ENCODE assay signal across 8 cellular contexts in the genomic region with DNA sequence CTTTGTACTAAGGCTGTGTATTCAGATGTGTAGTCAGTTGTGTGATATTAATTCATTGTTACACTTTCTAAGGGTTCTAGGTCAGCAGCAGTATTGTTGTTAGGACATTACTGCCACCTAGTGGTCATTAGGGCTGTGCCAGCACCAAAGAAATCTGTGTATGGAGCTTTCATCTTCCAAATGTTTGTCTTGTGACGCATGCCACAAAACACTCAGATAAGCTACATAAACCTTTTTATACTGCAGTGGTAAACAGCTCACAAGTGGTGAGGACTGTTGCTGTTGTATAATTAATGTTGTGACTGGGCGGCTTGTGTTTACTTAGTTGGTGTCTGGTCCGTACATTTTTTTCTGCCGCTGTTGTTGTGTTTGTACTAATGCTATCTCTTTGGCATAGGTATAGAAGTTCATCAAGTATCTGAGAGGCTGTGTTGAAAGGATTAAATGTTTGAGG. TPM values are rescaled to one million over a fixed set of nuclear protein-coding genes. Genes with fewer than 3 reads are reported as not detected.
DNase-seq lines count a peak whose midpoint lies in the region; ATAC-seq and FAIRE-seq lines count a peak whose summit lies in the region.

No MANE protein-coding gene starts in this region.

- H3K36me3 Mint-ChIP-seq in stimulated activated memory B cell treated with anti-CD40 and anti-IgM and Interleukin-4, amounts not matched to agents 10 μg/mL and 1 μg/mL and 100 μg/mL, for 72 hours, result no peaks in the 10 kb centered on the region

- no peaks in the 10 kb centered on the region for H3K9me3 ChIP-seq in effector memory CD4-positive, alpha-beta T cell (ENCODE audit: control insufficient read depth, low read length)

- no peak overlapping the region for H3K4ac ChIP-seq in mesendoderm (ENCODE audit: low read depth, low read length)

- no peak overlapping the region for H2BK15ac ChIP-seq in mesendoderm (replicated peaks; ENCODE audit: low read depth)

- no peak overlapping the region for H3K27ac ChIP-seq in effector memory CD4-positive, alpha-beta T cell (ENCODE audit: insufficient read depth, low read length, poor library complexity, severe bottlenecking)
- H3K27ac ChIP-seq in mesendoderm (ENCODE audit: low read depth, low read length), result no peak overlapping the region

- no peak overlapping the region for H3K23ac ChIP-seq in mesendoderm (ENCODE audit: low read length)

- H3K4me3 ChIP-seq in effector memory CD4-positive, alpha-beta T cell (ENCODE audit: insufficient read depth, low read depth, low read length, poor library complexity, severe bottlenecking), result no peak overlapping the region
- no peak overlapping the region for H3K4me3 ChIP-seq in mesendoderm (ENCODE audit: low read length)

- H3K27me3 ChIP-seq in effector memory CD4-positive, alpha-beta T cell (replicated peaks; ENCODE audit: control insufficient read depth, insufficient read depth, low read length, poor library complexity, severe bottlenecking), result no peaks in the 10 kb centered on the region
- no peaks in the 10 kb centered on the region for H3K27me3 ChIP-seq in mesendoderm (ENCODE audit: insufficient read depth, low read length, poor library complexity)

- no peak overlapping the region for H3K56ac ChIP-seq in mesendoderm (ENCODE audit: low read length)

- no peak overlapping the region for H3K4me2 ChIP-seq in mesendoderm (ENCODE audit: low read length)

- DNase-seq in AG08396 (ENCODE audit: low spot score) (peak; percentile 72), GM18507 (ENCODE audit: extremely low spot score, insufficient read length, low read depth) (no peak), NCI-H446 treated with DMSO at 0.1 percent for 48 hours (lab: John Stamatoyannopoulos, UW) (peak; percentile 51), mesendoderm (peak; percentile 61)
- DNase-seq in activated CD4-positive, alpha-beta T cell treated with anti-CD3 and anti-CD28 coated beads, Interleukin-2, amount 50 U/mL, for 4 hours, result peak; percentile 68 to 69
- peak; percentile 35 to 56 (median 44) for DNase-seq in effector memory CD4-positive, alpha-beta T cell

- ATAC-seq in HG03175 (IDR thresholded peaks at IDR 0.05; ENCODE audit: unreplicated experiment), result peak; percentile 58
- peak; percentile 72 for ATAC-seq in stimulated activated memory B cell treated with anti-CD40 and anti-IgM and Interleukin-4, amounts not matched to agents 10 μg/mL and 1 μg/mL and 100 μg/mL, for 72 hours

- H3K4me1 ChIP-seq in effector memory CD4-positive, alpha-beta T cell (ENCODE audit: control insufficient read depth, insufficient read depth, low read length, poor library complexity, severe bottlenecking), result peaks cover 69% of the 10 kb centered on the region
- H3K4me1 ChIP-seq in mesendoderm (ENCODE audit: control insufficient read depth, low read depth, low read length), result no peaks in the 10 kb centered on the region

- no peak overlapping the region for H2AK5ac ChIP-seq in mesendoderm (ENCODE audit: low read length)

- peak; percentile 92 for FAIRE-seq in GM18507 (lab: Jason Lieb, UNC)

- H4K8ac ChIP-seq in mesendoderm (ENCODE audit: low read depth, low read length), result no peak overlapping the region

- H3K18ac ChIP-seq in mesendoderm (ENCODE audit: low read length), result no peak overlapping the region

- peak overlapping the region; percentile 63 for H3K27ac Mint-ChIP-seq in stimulated activated memory B cell treated with anti-CD40 and anti-IgM and Interleukin-4, amounts not matched to agents 10 μg/mL and 1 μg/mL and 100 μg/mL, for 72 hours

- no peak overlapping the region for H3K4me3 Mint-ChIP-seq in stimulated activated memory B cell treated with anti-CD40 and anti-IgM and Interleukin-4, amounts not matched to agents 10 μg/mL and 1 μg/mL and 100 μg/mL, for 72 hours

- peaks cover 36% of the 10 kb centered on the region for H3K4me1 Mint-ChIP-seq in stimulated activated memory B cell treated with anti-CD40 and anti-IgM and Interleukin-4, amounts not matched to agents 10 μg/mL and 1 μg/mL and 100 μg/mL, for 72 hours

- no peaks in the 10 kb centered on the region for H3K36me3 ChIP-seq in effector memory CD4-positive, alpha-beta T cell (ENCODE audit: control insufficient read depth, insufficient read depth, low read length)
- no peaks in the 10 kb centered on the region for H3K36me3 ChIP-seq in mesendoderm (ENCODE audit: control insufficient read depth, insufficient read depth, low read length)

- H3K79me1 ChIP-seq in mesendoderm (ENCODE audit: low read length), result no peaks in the 10 kb centered on the region

- H3K27me3 Mint-ChIP-seq in stimulated activated memory B cell treated with anti-CD40 and anti-IgM and Interleukin-4, amounts not matched to agents 10 μg/mL and 1 μg/mL and 100 μg/mL, for 72 hours, result no peaks in the 10 kb centered on the region

- H4K5ac ChIP-seq in mesendoderm (ENCODE audit: low read length), result no peak overlapping the region

- H3K9me3 Mint-ChIP-seq in stimulated activated memory B cell treated with anti-CD40 and anti-IgM and Interleukin-4, amounts not matched to agents 10 μg/mL and 1 μg/mL and 100 μg/mL, for 72 hours, result no peaks in the 10 kb centered on the region

- no peaks in the 10 kb centered on the region for H3K79me2 ChIP-seq in mesendoderm (ENCODE audit: control insufficient read depth, insufficient read depth, low read length)

- no peak overlapping the region for H2BK120ac ChIP-seq in mesendoderm (ENCODE audit: low read depth, low read length)

- H2BK5ac ChIP-seq in mesendoderm (ENCODE audit: low read length), result no peak overlapping the region

- no CpG with 5 or more reads among the region's 4 CpGs for WGBS in mesendoderm (ENCODE audit: extremely low coverage, insufficient coverage, low lambda C conversion rate)

- H3K9ac ChIP-seq in mesendoderm (ENCODE audit: low read length), result no peak overlapping the region

RNA-seq across cellular contexts. Expression of a gene that starts 51.7 kb away (rescaled TPM):
- 0.52 TPM for polyA plus RNA-seq in mesendoderm (2013, experiment 1 of 2)
- polyA plus RNA-seq in mesendoderm (2013, experiment 2 of 2), result 0.53 TPM
